ENCODE assay signal across 16 cellular contexts in genomic region chr4:103895876-103896465, GRCh38.
"Had no signal": no experiment of that assay in that cellular context is flagged by ENCODE, and none has a peak within 500 bp of the region (broad histone marks: within the 10 kb centered on the region; RNA-seq: fewer than 3 reads in every experiment).

No MANE protein-coding gene starts in this region.

- DNase-seq: activated CD4-positive, alpha-beta T cell treated with anti-CD3 and anti-CD28 coated beads for 36 hours; activated CD4-positive, alpha-beta T cell treated with anti-CD3 and anti-CD28 coated beads, Interleukin-2, amount 50 U/mL, for 48 hours; activated naive CD8-positive, alpha-beta T cell treated with anti-CD3 and anti-CD28 coated beads for 36 hours; activated T-cell treated with anti-CD3 and anti-CD28 coated beads for 4 hours; amniotic stem cell; caudate nucleus; effector memory CD8-positive, alpha-beta T cell; hypothalamus; nephron progenitor cell; nucleus accumbens; sigmoid colon; spleen; stimulated activated naive CD4-positive, alpha-beta T cell; thyroid gland had no signal

- ATAC-seq: activated CD4-positive, alpha-beta T cell treated with anti-CD3 and anti-CD28 coated beads for 36 hours; effector memory CD8-positive, alpha-beta T cell; WTC11 had no signal

- H3K27me3 Mint-ChIP-seq: activated CD4-positive, alpha-beta T cell treated with anti-CD3 and anti-CD28 coated beads for 36 hours; activated naive CD8-positive, alpha-beta T cell treated with anti-CD3 and anti-CD28 coated beads for 36 hours; effector memory CD8-positive, alpha-beta T cell had no signal

- H3K4me3 Mint-ChIP-seq: activated CD4-positive, alpha-beta T cell treated with anti-CD3 and anti-CD28 coated beads for 36 hours; activated naive CD8-positive, alpha-beta T cell treated with anti-CD3 and anti-CD28 coated beads for 36 hours; effector memory CD8-positive, alpha-beta T cell; mesothelial cell of epicardium; nephron progenitor cell; WTC11 had no signal

- H3K27ac Mint-ChIP-seq: activated CD4-positive, alpha-beta T cell treated with anti-CD3 and anti-CD28 coated beads for 36 hours; activated naive CD8-positive, alpha-beta T cell treated with anti-CD3 and anti-CD28 coated beads for 36 hours; effector memory CD8-positive, alpha-beta T cell; mesothelial cell of epicardium; nephron progenitor cell; WTC11 had no signal

- H3K4me1 Mint-ChIP-seq: activated CD4-positive, alpha-beta T cell treated with anti-CD3 and anti-CD28 coated beads for 36 hours; activated naive CD8-positive, alpha-beta T cell treated with anti-CD3 and anti-CD28 coated beads for 36 hours; mesothelial cell of epicardium; nephron progenitor cell; WTC11 had no signal

- H3K36me3 Mint-ChIP-seq: activated naive CD8-positive, alpha-beta T cell treated with anti-CD3 and anti-CD28 coated beads for 36 hours; mesothelial cell of epicardium; WTC11 had no signal
